In the genomic region with DNA sequence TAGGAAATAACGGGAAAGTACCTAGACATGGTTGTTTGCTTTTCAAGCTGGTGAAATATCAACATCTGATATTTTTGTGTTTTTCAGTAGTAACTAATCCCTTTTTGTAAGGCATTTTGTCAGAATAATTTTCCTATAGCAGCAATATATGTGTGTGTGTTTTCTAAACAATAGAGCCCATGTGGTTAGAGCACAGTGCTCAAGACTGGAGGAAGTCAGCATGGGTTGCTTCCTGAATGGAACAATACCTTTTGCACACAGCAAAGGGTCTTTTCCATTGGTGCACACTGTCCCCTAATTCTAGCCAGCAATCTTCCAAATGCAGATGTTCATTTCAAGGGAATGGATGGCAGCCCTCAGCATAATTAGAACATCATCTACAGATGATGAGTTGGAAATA, we compare ENCODE assay signal across 12 cellular contexts.
DNase-seq lines count a peak whose midpoint lies in the region; FAIRE-seq and TF ChIP-seq lines count a peak whose summit lies in the region.
"Had no signal": no experiment of that assay in that cellular context is flagged by ENCODE, and none has a peak within 500 bp of the region (broad histone marks: within the 10 kb centered on the region; RNA-seq: fewer than 3 reads in every experiment).

No MANE protein-coding gene starts in this region.

- intact Hi-C loops in esophagus muscularis mucosa (cut with DNase I) (no loop called here), testis (cut with DNase I; ENCODE audit: low total_unique reads) (no loop called here)

- H3K4me1 ChIP-seq in SJSA1 (replicated peaks): peaks cover 25% of the 10 kb centered on the region
- peaks cover 27 to 53% (median 50%) of the 10 kb centered on the region in 4 donors for H3K4me1 ChIP-seq in esophagus muscularis mucosa
- peaks cover 0 to 8% of the 10 kb centered on the region in 2 donors for H3K4me1 ChIP-seq in muscle layer of duodenum (ENCODE audit: control insufficient read depth in 1 of 2, insufficient read depth in 2 of 2, low read length in 2 of 2)
- peaks cover 19% of the 10 kb centered on the region for H3K4me1 ChIP-seq in testis

- H3K27ac ChIP-seq in SJSA1: peak overlapping the region; percentile 44
- peak overlapping the region; percentile 75 to 82 (median 80) for H3K27ac ChIP-seq in esophagus muscularis mucosa (replicated peaks in 1 of 4)
- peak overlapping the region; percentile 52 for H3K27ac ChIP-seq in muscle layer of duodenum (ENCODE audit: low read length)
- H3K27ac ChIP-seq in testis: peak overlapping the region; percentile 75 to 79

- no peak for DNase-seq in SJSA1 (ENCODE audit: low read depth in 1 of 2, low spot score in 2 of 2)
- no peak for DNase-seq in esophagus muscularis mucosa (ENCODE audit: extremely low spot score)
- DNase-seq in testis: no peak
- no peak for DNase-seq in D721Med (ENCODE audit: insufficient read length, low spot score)
- DNase-seq in GM03348 (ENCODE audit: low spot score): no peak
- no peak for DNase-seq in NCI-H524 (lab: John Stamatoyannopoulos, UW)
- no peak for DNase-seq in hepatic stellate cell (ENCODE audit: low spot score)
- DNase-seq: naive thymus-derived CD4-positive, alpha-beta T cell; NCI-H345; small intestine; SW 1271 had no signal

- 63% methylated on average over 1 of the region's 1 CpG for WGBS in esophagus muscularis mucosa
- WGBS in testis, 2 donors: 58 to 62% methylated on average over 1 of the region's 1 CpG

- H3K9me3 ChIP-seq in SJSA1 (replicated peaks): no peaks in the 10 kb centered on the region
- H3K9me3 ChIP-seq in esophagus muscularis mucosa: no peaks in the 10 kb centered on the region
- H3K9me3 ChIP-seq in muscle layer of duodenum (ENCODE audit: control insufficient read depth in 1 of 2, low read length in 2 of 2): no peaks in the 10 kb centered on the region
- no peaks in the 10 kb centered on the region for H3K9me3 ChIP-seq in testis

- H3K4me3 ChIP-seq in SJSA1 (no peak overlapping the region), esophagus muscularis mucosa (no peak overlapping the region), muscle layer of duodenum (ENCODE audit: low read depth in 1 of 2, low read length in 2 of 2) (no peak overlapping the region), testis (no peak overlapping the region)

- TF ChIP-seq POLR2A in esophagus muscularis mucosa (IDR thresholded peaks at IDR 0.05; ENCODE audit: low read depth): no peak
- TF ChIP-seq POLR2A in testis (IDR thresholded peaks at IDR 0.05): no peak

- TF ChIP-seq CTCF in esophagus muscularis mucosa (IDR thresholded peaks at IDR 0.05) (no peak), testis (IDR thresholded peaks at IDR 0.05) (no peak), D721Med (IDR thresholded peaks at IDR 0.05; ENCODE audit: insufficient read depth, missing control alignments) (no peak)

- no peak for FAIRE-seq in D721Med (lab: Jason Lieb, UNC)
- FAIRE-seq: small intestine had no signal

- H3K36me3 ChIP-seq in SJSA1: peaks cover 1% of the 10 kb centered on the region
- no peaks in the 10 kb centered on the region for H3K36me3 ChIP-seq in esophagus muscularis mucosa
- no peaks in the 10 kb centered on the region for H3K36me3 ChIP-seq in muscle layer of duodenum (ENCODE audit: control insufficient read depth in 1 of 2, insufficient read depth in 2 of 2, low read length in 2 of 2)
- no peaks in the 10 kb centered on the region for H3K36me3 ChIP-seq in testis (ENCODE audit: low read depth, missing control alignments)

- H3K27me3 ChIP-seq in SJSA1 (replicated peaks): no peaks in the 10 kb centered on the region
- H3K27me3 ChIP-seq in esophagus muscularis mucosa: no peaks in the 10 kb centered on the region
- H3K27me3 ChIP-seq in muscle layer of duodenum (ENCODE audit: low read depth, low read length): no peaks in the 10 kb centered on the region
- no peaks in the 10 kb centered on the region for H3K27me3 ChIP-seq in testis

- no peak for TF ChIP-seq EP300 in esophagus muscularis mucosa (IDR thresholded peaks at IDR 0.05)
